In the genomic region with DNA sequence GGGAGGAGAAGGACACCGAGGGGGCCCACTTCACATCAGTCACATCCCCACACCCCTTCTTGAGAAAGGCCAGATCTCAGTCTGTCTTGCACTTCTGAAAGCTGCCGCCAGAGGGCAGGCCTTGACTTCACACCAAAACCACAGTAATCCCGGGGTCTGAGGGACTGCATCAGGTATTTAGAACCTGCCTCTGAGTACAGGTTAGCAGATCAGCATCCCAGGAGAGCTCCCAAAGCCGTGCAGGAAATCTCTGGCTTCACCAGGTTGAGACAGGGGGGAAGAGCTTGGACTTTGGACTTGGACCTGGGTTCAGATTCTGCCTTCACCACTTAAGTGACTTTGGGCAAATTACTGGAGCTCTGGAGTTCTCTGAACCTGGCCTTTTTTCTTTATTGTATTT, we compare ENCODE assay signal across 9 cellular contexts. TPM values are rescaled to one million over a fixed set of nuclear protein-coding genes. Genes with fewer than 3 reads are reported as not detected.
DNase-seq lines count a peak whose midpoint lies in the region; ATAC-seq, FAIRE-seq and TF ChIP-seq lines count a peak whose summit lies in the region.
"Had no signal": no experiment of that assay in that cellular context is flagged by ENCODE, and none has a peak within 500 bp of the region (broad histone marks: within the 10 kb centered on the region; RNA-seq: fewer than 3 reads in every experiment).

No MANE protein-coding gene starts in this region.

- TF ChIP-seq POLR2A in testis (IDR thresholded peaks at IDR 0.05), result no peak

- TF ChIP-seq CTCF in fibroblast of villous mesenchyme (IDR thresholded peaks at IDR 0.05; ENCODE audit: insufficient read depth, low read depth, low read length), result peak; percentile 94
- TF ChIP-seq CTCF in omental fat pad (IDR thresholded peaks at IDR 0.05), result peak in 1 of 3 donors; percentile 88
- peak; percentile 79 to 93 (median 90) for TF ChIP-seq CTCF in testis (IDR thresholded peaks at IDR 0.05)

- no peak overlapping the region for H3K27ac ChIP-seq in testis

- FAIRE-seq in HTR-8/SVneo (lab: Jason Lieb, UNC), result no peak
- FAIRE-seq: endometrium had no signal

- WGBS in testis, 2 donors, result 1 to 3% methylated on average over 4 of the region's 4 CpGs

- intact Hi-C loops in testis (cut with DNase I; ENCODE audit: low total_unique reads), result no loop called here

- H3K4me1 ChIP-seq in testis, result peaks cover 18% of the 10 kb centered on the region

- H3K27me3 ChIP-seq in testis, result no peaks in the 10 kb centered on the region

- no peak overlapping the region for H3K4me3 ChIP-seq in fibroblast of villous mesenchyme (ENCODE audit: low read depth, low read length)
- no peak overlapping the region for H3K4me3 ChIP-seq in testis

- ATAC-seq in omental fat pad (ENCODE audit: low FRiP score) (peak; percentile 45), GM21423 (IDR thresholded peaks at IDR 0.05; ENCODE audit: unreplicated experiment) (no peak)

- DNase-seq in GF-D8 (lab: John Stamatoyannopoulos, UW), result peak; percentile 6
- DNase-seq in HTR-8/SVneo (ENCODE audit: insufficient read length, low spot score), result peak; percentile 83
- DNase-seq in RPMI7951 (ENCODE audit: low read depth), result peak; percentile 59
- peak; percentile 42 for DNase-seq in activated T-helper 1 cell treated with Interleukin-2 at 50 U/mL for 16 hours (ENCODE audit: low read depth)
- DNase-seq in fibroblast of villous mesenchyme (ENCODE audit: low read depth), result peak; percentile 69
- peak; percentile 84 for DNase-seq in omental fat pad (ENCODE audit: low spot score)
- peak; percentile 91 for DNase-seq in testis

- no peaks in the 10 kb centered on the region for H3K9me3 ChIP-seq in testis

- no peaks in the 10 kb centered on the region for H3K36me3 ChIP-seq in testis (ENCODE audit: low read depth, missing control alignments)

RNA-seq across cellular contexts. Expression of a gene that starts 50.3 kb away (rescaled TPM):
- total RNA-seq in RPMI7951 (2014; rRNA removed; shearing (Covaris generic)), result not detected in 2 replicates
- total RNA-seq in fibroblast of villous mesenchyme (under 0.01 TPM in 1 of 2 replicates, not detected in the other), omental fat pad (not detected), testis (1 to 10 TPM; 1.3 to 2.3 TPM)
- polyA plus RNA-seq in testis (ENCODE audit: insufficient read depth, low read depth, low replicate concordance), result 1.3 TPM

Comparison
In these comparisons a context has a peak if more than half of its experiments do, and no peak if none do; other contexts are left out.
1. DNase-seq: peak in every context shown above with its lines; median percentile 91 in testis; 84 in omental fat pad; 83 in HTR-8/SVneo; 69 in fibroblast of villous mesenchyme; 59 in RPMI7951; 42 in activated T-helper 1 cell treated with Interleukin-2 at 50 U/mL for 16 hours; 6 in GF-D8.